Comparison of ENCODE assay signal across 27 cellular contexts in genomic region chr2:173248381-173248780, GRCh38.
"Had no signal": no experiment of that assay in that cellular context is flagged by ENCODE, and none has a peak within 500 bp of the region (broad histone marks: within the 10 kb centered on the region; RNA-seq: fewer than 3 reads in every experiment).

No MANE protein-coding gene starts in this region.

- H3K4me3 Mint-ChIP-seq: dendritic cell treated with granulocyte-macrophage colony-stimulating factor and Interleukin-4, amounts not matched to agents 40 ng/mL and 50 ng/mL, for 4 days; endodermal cell; naive thymus-derived CD8-positive, alpha-beta T cell; stimulated activated memory B cell treated with anti-CD40 and anti-IgM and Interleukin-4, amounts not matched to agents 10 μg/mL and 1 μg/mL and 100 μg/mL, for 72 hours; type B pancreatic cell had no signal

- H3K27me3 ChIP-seq: esophagus muscularis mucosa, foreskin keratinocyte, gastroesophageal sphincter, heart left ventricle, hepatocyte, left lung, sigmoid colon, spleen, testis, tibial artery had no signal

- H2AFZ ChIP-seq: hepatocyte had no signal

- H3K4me2 ChIP-seq: hepatocyte had no signal

- H3K4me3 ChIP-seq: esophagus muscularis mucosa, gastroesophageal sphincter, heart left ventricle, hepatocyte, left lung, prostate gland, sigmoid colon, spleen, testis, tibial artery had no signal

- ATAC-seq: foreskin keratinocyte; gastroesophageal sphincter; heart left ventricle; left lung; naive thymus-derived CD8-positive, alpha-beta T cell; right cardiac atrium; stimulated activated memory B cell treated with anti-CD40 and anti-IgM and Interleukin-4, amounts not matched to agents 10 μg/mL and 1 μg/mL and 100 μg/mL, for 72 hours; stimulated activated naive CD8-positive, alpha-beta T cell treated with anti-CD3 and anti-CD28 coated beads, Interleukin-15, Interleukin-2, amounts not matched to agents 100 U/mL and 50 U/mL, for 24 hours had no signal

- H3K36me3 ChIP-seq: prostate gland had no signal

- H3K27ac Mint-ChIP-seq: dendritic cell treated with granulocyte-macrophage colony-stimulating factor and Interleukin-4, amounts not matched to agents 40 ng/mL and 50 ng/mL, for 4 days; endodermal cell; naive thymus-derived CD8-positive, alpha-beta T cell; nephron progenitor cell; stimulated activated memory B cell treated with anti-CD40 and anti-IgM and Interleukin-4, amounts not matched to agents 10 μg/mL and 1 μg/mL and 100 μg/mL, for 72 hours; type B pancreatic cell had no signal

- H3K9me3 Mint-ChIP-seq: dendritic cell treated with granulocyte-macrophage colony-stimulating factor and Interleukin-4, amounts not matched to agents 40 ng/mL and 50 ng/mL, for 4 days; endodermal cell; naive thymus-derived CD8-positive, alpha-beta T cell; nephron progenitor cell; stimulated activated memory B cell treated with anti-CD40 and anti-IgM and Interleukin-4, amounts not matched to agents 10 μg/mL and 1 μg/mL and 100 μg/mL, for 72 hours; type B pancreatic cell had no signal

- H3K4me1 ChIP-seq: foreskin keratinocyte, heart left ventricle, left lung, prostate gland, sigmoid colon, spleen, testis, tibial artery had no signal

- H3K27ac ChIP-seq: epithelial cell of prostate, esophagus muscularis mucosa, foreskin keratinocyte, gastroesophageal sphincter, heart left ventricle, hepatocyte, left lung, prostate gland, sigmoid colon, spleen, testis, tibial artery had no signal

- H3K36me3 Mint-ChIP-seq: naive thymus-derived CD8-positive, alpha-beta T cell had no signal

- H3K9me3 ChIP-seq: esophagus muscularis mucosa, gastroesophageal sphincter, heart left ventricle, left lung, prostate gland, sigmoid colon, spleen, testis, tibial artery had no signal

- H3K4me1 Mint-ChIP-seq: endodermal cell; naive thymus-derived CD8-positive, alpha-beta T cell; stimulated activated memory B cell treated with anti-CD40 and anti-IgM and Interleukin-4, amounts not matched to agents 10 μg/mL and 1 μg/mL and 100 μg/mL, for 72 hours had no signal

- H3K27me3 Mint-ChIP-seq: dendritic cell treated with granulocyte-macrophage colony-stimulating factor and Interleukin-4, amounts not matched to agents 40 ng/mL and 50 ng/mL, for 4 days; stimulated activated memory B cell treated with anti-CD40 and anti-IgM and Interleukin-4, amounts not matched to agents 10 μg/mL and 1 μg/mL and 100 μg/mL, for 72 hours; type B pancreatic cell had no signal

- DNase-seq: effector CD8-positive, alpha-beta T cell; endodermal cell; foreskin keratinocyte; heart left ventricle; kidney; left lung; mesendoderm; midbrain; naive thymus-derived CD8-positive, alpha-beta T cell; nephron progenitor cell; nucleus accumbens; right cardiac atrium; sigmoid colon; spleen; stimulated activated CD4-positive, alpha-beta T cell treated with anti-CD3 and anti-CD28 coated beads, Interleukin-4, amount 100 ng/mL, for 4 hours; stimulated activated naive CD8-positive, alpha-beta T cell treated with anti-CD3 and anti-CD28 coated beads, Interleukin-15, Interleukin-2, amounts not matched to agents 100 U/mL and 50 U/mL, for 24 hours; substantia nigra; testis; tibial artery had no signal
